16 cellular contexts compared by ENCODE assay signal in the genomic region with DNA sequence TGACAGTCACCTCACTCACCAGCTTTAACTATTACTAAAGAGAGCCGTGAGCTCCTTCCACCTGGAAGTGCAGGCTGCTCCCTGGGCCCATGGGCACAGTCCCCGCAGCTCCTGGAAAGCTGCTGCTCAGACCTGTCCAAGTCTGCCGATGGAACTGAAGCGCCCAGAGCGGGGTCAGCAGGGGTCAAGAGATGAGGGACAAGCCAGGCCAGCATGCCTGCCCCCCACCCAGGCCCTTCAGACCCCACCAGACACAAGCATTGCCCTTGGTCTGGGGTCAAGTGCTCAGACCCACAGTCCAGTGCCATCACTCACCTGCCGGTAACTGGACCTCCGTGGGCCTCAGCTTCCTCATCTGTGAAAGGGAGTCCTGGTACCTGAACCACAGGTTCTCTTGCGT.
"Had no signal": no experiment of that assay in that cellular context is flagged by ENCODE, and none has a peak within 500 bp of the region (broad histone marks: within the 10 kb centered on the region; RNA-seq: fewer than 3 reads in every experiment).

No MANE protein-coding gene starts in this region.

- H3K9me3 Mint-ChIP-seq: activated CD4-positive, alpha-beta T cell treated with anti-CD3 and anti-CD28 coated beads, Interleukin-2, amount 10 ng/mL, durations not matched to agents 7 days and 5 days; activated T-helper 1 cell treated with anti-CD3 and anti-CD28 coated beads, Interleukin-12 subunit alpha, Interleukin-12 subunit beta, Interleukin-2, Interleukin-4 antibody, amounts not matched to agents 30 ng/mL and 10 ng/mL and 1 ng/mL, durations not matched to agents 14 hours and 24 hours and 36 hours; dendritic cell treated with granulocyte-macrophage colony-stimulating factor and Interleukin-4, amounts not matched to agents 40 ng/mL and 50 ng/mL, for 4 days; neural progenitor cell; type B pancreatic cell had no signal

- H3K4me2 ChIP-seq: hepatocyte, neural progenitor cell had no signal

- H2AFZ ChIP-seq: hepatocyte, neural progenitor cell, parathyroid adenoma had no signal

- H3K4me3 Mint-ChIP-seq: activated CD4-positive, alpha-beta T cell treated with anti-CD3 and anti-CD28 coated beads, Interleukin-2, amount 10 ng/mL, durations not matched to agents 7 days and 5 days; activated naive CD4-positive, alpha-beta T cell treated with anti-CD3 and anti-CD28 coated beads, Interleukin-2, amount 10 ng/mL, durations not matched to agents 7 days and 5 days; activated T-helper 1 cell treated with anti-CD3 and anti-CD28 coated beads, Interleukin-12 subunit alpha, Interleukin-12 subunit beta, Interleukin-2, Interleukin-4 antibody, amounts not matched to agents 30 ng/mL and 10 ng/mL and 1 ng/mL, durations not matched to agents 14 hours and 24 hours and 36 hours; dendritic cell treated with granulocyte-macrophage colony-stimulating factor and Interleukin-4, amounts not matched to agents 40 ng/mL and 50 ng/mL, for 4 days; neural progenitor cell; type B pancreatic cell had no signal

- H3K36me3 ChIP-seq: neural progenitor cell, right atrium auricular region had no signal

- H3K79me2 ChIP-seq: hepatocyte, parathyroid adenoma had no signal

- H3K27me3 Mint-ChIP-seq: activated CD4-positive, alpha-beta T cell treated with anti-CD3 and anti-CD28 coated beads, Interleukin-2, amount 10 ng/mL, durations not matched to agents 7 days and 5 days; activated naive CD4-positive, alpha-beta T cell treated with anti-CD3 and anti-CD28 coated beads, Interleukin-2, amount 10 ng/mL, durations not matched to agents 7 days and 5 days; effector memory CD8-positive, alpha-beta T cell; type B pancreatic cell had no signal

- H3K36me3 Mint-ChIP-seq: neural progenitor cell, type B pancreatic cell had no signal

- H3K4me3 ChIP-seq: adrenal gland, hepatocyte, neural progenitor cell, right atrium auricular region, SJSA1 had no signal

- H3K27ac ChIP-seq: adrenal gland, hepatocyte, neural progenitor cell, parathyroid adenoma, right atrium auricular region, SJSA1 had no signal

- ATAC-seq: effector memory CD8-positive, alpha-beta T cell had no signal

- H3K27me3 ChIP-seq: adrenal gland, hepatocyte, neural progenitor cell, right atrium auricular region, SJSA1 had no signal

- H3K9me3 ChIP-seq: adrenal gland, right atrium auricular region, SJSA1 had no signal

- H3K4me1 ChIP-seq: neural progenitor cell, parathyroid adenoma, SJSA1 had no signal

- DNase-seq: activated CD4-positive, alpha-beta T cell treated with anti-CD3 and anti-CD28 coated beads, Interleukin-2, amount 10 ng/mL, durations not matched to agents 7 days and 5 days; central memory CD4-positive, alpha-beta T cell; effector memory CD8-positive, alpha-beta T cell; kidney glomerular epithelial cell; midbrain; stimulated activated naive CD4-positive, alpha-beta T cell had no signal

- H3K27ac Mint-ChIP-seq: activated CD4-positive, alpha-beta T cell treated with anti-CD3 and anti-CD28 coated beads, Interleukin-2, amount 10 ng/mL, durations not matched to agents 7 days and 5 days; activated T-helper 1 cell treated with anti-CD3 and anti-CD28 coated beads, Interleukin-12 subunit alpha, Interleukin-12 subunit beta, Interleukin-2, Interleukin-4 antibody, amounts not matched to agents 30 ng/mL and 10 ng/mL and 1 ng/mL, durations not matched to agents 14 hours and 24 hours and 36 hours; dendritic cell treated with granulocyte-macrophage colony-stimulating factor and Interleukin-4, amounts not matched to agents 40 ng/mL and 50 ng/mL, for 4 days; neural progenitor cell had no signal
